In the genomic region with DNA sequence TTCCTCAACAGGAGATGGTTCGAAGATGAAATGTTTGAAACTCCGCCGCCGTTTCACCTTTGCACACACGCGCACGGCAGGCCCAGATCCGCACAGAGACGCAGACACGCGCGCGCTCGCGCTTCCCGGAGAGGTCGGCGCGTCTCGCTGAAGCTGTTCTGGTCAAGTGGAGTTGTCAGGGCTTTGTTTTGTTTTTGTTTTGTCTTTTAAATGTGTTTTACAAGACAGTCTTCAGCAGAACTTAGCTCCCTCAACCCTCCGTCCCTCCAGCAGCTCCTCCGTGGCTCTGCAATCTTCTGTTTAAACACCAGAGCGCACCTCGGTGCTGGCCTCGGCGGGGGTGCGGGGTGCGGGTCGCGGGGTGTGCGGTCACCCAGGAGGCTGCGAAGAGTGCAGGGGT, we compare ENCODE assay signal across 10 cellular contexts. TPM values are rescaled to one million over a fixed set of nuclear protein-coding genes. Genes with fewer than 3 reads are reported as not detected.
DNase-seq lines count a peak whose midpoint lies in the region; ATAC-seq and TF ChIP-seq lines count a peak whose summit lies in the region.
"Had no signal": no experiment of that assay in that cellular context is flagged by ENCODE, and none has a peak within 500 bp of the region (broad histone marks: within the 10 kb centered on the region; RNA-seq: fewer than 3 reads in every experiment).

No MANE protein-coding gene starts in this region.

- H3K9me3 ChIP-seq in fibroblast of lung (ENCODE audit: control insufficient read depth, insufficient read depth, low read depth, low read length) (no peaks in the 10 kb centered on the region), osteoblast (ENCODE audit: low read depth, low read length) (no peaks in the 10 kb centered on the region), HAP-1 (no peaks in the 10 kb centered on the region; the same call in 1 of the 2 replicates)

- H3K36me3 ChIP-seq in BJ (ENCODE audit: control insufficient read depth, insufficient read depth, low read length) (no peaks in the 10 kb centered on the region), fibroblast of lung (ENCODE audit: control insufficient read depth, insufficient read depth, low read length) (no peaks in the 10 kb centered on the region), osteoblast (ENCODE audit: insufficient read depth, low read length) (no peaks in the 10 kb centered on the region), HAP-1 (replicated peaks) (no peaks in the 10 kb centered on the region)

- CTCF ChIA-PET in BJ (lab: Yijun Ruan, JAX): interaction anchor here (0.7 kb wide), 1 partner anchor 11 kb away, joined by 3 read pairs; no protein-coding TSS in a partner anchor

- H2AFZ ChIP-seq in fibroblast of lung (ENCODE audit: low read length) (no peak overlapping the region), osteoblast (ENCODE audit: low read length) (peak overlapping the region; percentile 86)

- no peak overlapping the region for H3K9ac ChIP-seq in fibroblast of lung (ENCODE audit: insufficient read depth, low read length)

- no peak for ATAC-seq in HG03097 (IDR thresholded peaks at IDR 0.05; ENCODE audit: low FRiP score, unreplicated experiment)

- no peak overlapping the region for H3K27ac ChIP-seq in fibroblast of lung (ENCODE audit: insufficient read depth, low read length)
- H3K27ac ChIP-seq in osteoblast (ENCODE audit: low read depth, low read length): peak overlapping the region; percentile 11

- H3K4me3 ChIP-seq in BJ (ENCODE audit: low read depth, low read length): peak overlapping the region; percentile 52
- H3K4me3 ChIP-seq in fibroblast of lung (replicated peaks in 1 of 4; ENCODE audit: control extremely low read depth in 1 of 4, insufficient read depth in 1 of 4, low read depth in 3 of 4, low read length in 4 of 4): peak overlapping the region in 3 of 4 experiments; percentile 10 to 50 (median 42)
- peak overlapping the region; percentile 79 for H3K4me3 ChIP-seq in osteoblast (ENCODE audit: insufficient read depth, low read length)
- H3K4me3 ChIP-seq in HAP-1: no peak overlapping the region

- TF ChIP-seq CTCF in BJ (IDR thresholded peaks at IDR 0.05; ENCODE audit: insufficient read depth, low read depth, low read length): peak; percentile 15; the same call in 1 of the 2 replicates
- no peak for TF ChIP-seq CTCF in fibroblast of lung (conservative IDR thresholded peaks at IDR 0.05 in 1 of 2, IDR thresholded peaks at IDR 0.05 in 1 of 2; ENCODE audit: low read depth in 1 of 2, low read length in 2 of 2)
- TF ChIP-seq CTCF in osteoblast (IDR thresholded peaks at IDR 0.05; ENCODE audit: extremely low read depth, low read depth, low read length): no peak

- DNase-seq in BJ (ENCODE audit: low read depth) (no peak), NCI-H774 (lab: John Stamatoyannopoulos, UW) (peak; percentile 56), fibroblast of lung (ENCODE audit: low read depth in 2 of 2) (no peak), osteoblast (ENCODE audit: insufficient read length, low spot score, missing footprints) (peak; percentile 89), occipital lobe (lab: John Stamatoyannopoulos, UW) (no peak), activated gamma-delta T cell treated with Interleukin-2 at 50 U/mL for 16 hours (no peak), HAP-1 (ENCODE audit: low spot score in 2 of 2) (no peak)
- DNase-seq: activated gamma-delta T cell had no signal

- H3K4me1 ChIP-seq in fibroblast of lung (ENCODE audit: control insufficient read depth, extremely low read depth, insufficient read depth, low read length) (no peaks in the 10 kb centered on the region), osteoblast (ENCODE audit: insufficient read depth, low read length) (peaks cover 27% of the 10 kb centered on the region), HAP-1 (no peaks in the 10 kb centered on the region; the same call in 1 of the 2 replicates)

- H4K20me1 ChIP-seq in fibroblast of lung (ENCODE audit: control insufficient read depth, extremely low read depth, insufficient read depth, low read length) (no peaks in the 10 kb centered on the region), osteoblast (ENCODE audit: insufficient read depth, low read length) (no peaks in the 10 kb centered on the region)

- no peaks in the 10 kb centered on the region for H3K27me3 ChIP-seq in BJ (ENCODE audit: control insufficient read depth, insufficient read depth, low read length)
- no peaks in the 10 kb centered on the region for H3K27me3 ChIP-seq in fibroblast of lung (ENCODE audit: control insufficient read depth, insufficient read depth, low read length)
- no peaks in the 10 kb centered on the region for H3K27me3 ChIP-seq in osteoblast (ENCODE audit: insufficient read depth, low read length)
- no peaks in the 10 kb centered on the region for H3K27me3 ChIP-seq in HAP-1 (ENCODE audit: low read depth)

- in situ Hi-C loops in HAP-1 (cut with MboI; ENCODE audit: low sequenced_read_pairs): no loop called here

- H3K4me2 ChIP-seq in fibroblast of lung (ENCODE audit: extremely low read depth, insufficient read depth, low read length) (peak overlapping the region; percentile 13), osteoblast (ENCODE audit: insufficient read depth, low read length) (peak overlapping the region; percentile 89)

- H3K79me2 ChIP-seq in fibroblast of lung (ENCODE audit: control insufficient read depth, insufficient read depth, low read length) (no peaks in the 10 kb centered on the region), osteoblast (ENCODE audit: insufficient read depth, low read length) (no peaks in the 10 kb centered on the region)

- POLR2A ChIA-PET in BJ (lab: Charles Lee): no interaction called here

RNA-seq across cellular contexts. Expression of a gene that starts 5.3 kb away (rescaled TPM):
- polyA plus RNA-seq in BJ (2011; rRNA removed) (1.8 and 2.7 TPM in 2 replicates), fibroblast of lung (0.40 and 0.88 TPM in 2 replicates)
- 1.2 and 2.2 TPM in 2 replicates for polyA minus RNA-seq in BJ (2011; rRNA and poly(A)+ RNA removed)
- total RNA-seq in fibroblast of lung (0.26 and 0.33 TPM in 2 replicates), osteoblast (5.3 and 7.2 TPM in 2 replicates), occipital lobe (not detected)
- polyA plus RNA-seq in fibroblast of lung (2012): 0.71 and 1.4 TPM in 2 replicates
- polyA minus RNA-seq in fibroblast of lung (ENCODE audit: low replicate concordance): 0.11 and 0.39 TPM in 2 replicates
- total RNA-seq: pulmonary artery endothelial cell had no signal

Comparison
In these comparisons a context has a peak if more than half of its experiments do, and no peak if none do; other contexts are left out.
1. DNase-seq: peak in NCI-H774 (single experiment) and osteoblast (single experiment); none in BJ (single experiment), fibroblast of lung (0 of 2), occipital lobe (single experiment), activated gamma-delta T cell treated with Interleukin-2 at 50 U/mL for 16 hours (single experiment) and HAP-1 (0 of 2).